35 cellular contexts compared by ENCODE assay signal in the genomic region with DNA sequence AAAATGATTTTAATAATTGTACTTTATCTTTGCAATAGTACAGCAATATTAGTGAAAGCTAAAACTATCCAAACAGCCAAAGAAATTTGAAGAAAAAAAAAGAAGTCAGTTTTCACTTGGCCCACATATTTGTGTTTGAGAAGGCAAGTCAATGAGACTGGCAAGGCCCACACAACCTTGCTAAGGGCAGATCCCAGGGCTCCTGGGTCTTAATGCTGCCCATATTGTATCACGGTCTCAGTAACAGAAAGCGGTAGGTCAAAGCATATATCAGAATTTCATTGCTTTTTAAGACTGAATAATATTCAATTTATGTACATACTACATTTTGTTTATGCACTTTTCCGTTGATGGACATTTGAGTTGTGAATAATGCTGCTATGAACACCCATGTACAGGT.
"Had no signal": no experiment of that assay in that cellular context is flagged by ENCODE, and none has a peak within 500 bp of the region (broad histone marks: within the 10 kb centered on the region; RNA-seq: fewer than 3 reads in every experiment).

No MANE protein-coding gene starts in this region.

- H3K27me3 ChIP-seq: MG63 had no signal

- H3K9me3 ChIP-seq: MG63 had no signal

- H3K36me3 ChIP-seq: MG63 had no signal

- H3K4me3 ChIP-seq: MG63 had no signal

- DNase-seq: Karpas-422, MG63, MM.1S, MV-4-11, NCI-H1048, NCI-H1092, NCI-H1092 treated with DMSO at 0.1 percent for 48 hours, NCI-H1105, NCI-H1105 treated with DMSO at 0.1 percent for 48 hours, NCI-H1417, NCI-H1417 treated with DMSO at 0.1 percent for 48 hours, NCI-H1436, NCI-H1436 treated with DMSO at 0.1 percent for 48 hours, NCI-H146, NCI-H1694, NCI-H1694 treated with DMSO at 0.1 percent for 48 hours, NCI-H187, NCI-H187 treated with DMSO at 0.1 percent for 48 hours, NCI-H1930, NCI-H2029, NCI-H2029 treated with DMSO at 0.1 percent for 48 hours, NCI-H2081, NCI-H2081 treated with DMSO at 0.1 percent for 48 hours, NCI-H2107, NCI-H2171, NCI-H2171 treated with DMSO at 0.1 percent for 48 hours, NCI-H2227 treated with DMSO at 0.1 percent for 48 hours, NCI-H226, NCI-H345, NCI-H446, NCI-H446 treated with DMSO at 0.1 percent for 48 hours, NCI-H510A, NCI-H510A treated with DMSO at 0.1 percent for 48 hours, NCI-H524, NCI-H524 treated with DMSO at 0.1 percent for 48 hours had no signal
